Comparison of ENCODE assay signal across 1 cellular context in genomic region chrX:41276661-41277506, GRCh38.
TF ChIP-seq lines count a peak whose summit lies in the region.

No MANE protein-coding gene starts in this region.

TF ChIP-seq in IMR-90, 13 proteins besides CTCF, POLR2A, EP300 and RAD21 (continued from another document):
- TF ChIP-seq CEBPB (IDR thresholded peaks at IDR 0.05; ENCODE audit: low read depth, low read length) (no peak), FOS (IDR thresholded peaks at IDR 0.05; ENCODE audit: low read depth, low read length) (no peak)
